ENCODE assay signal across 1 cellular context in genomic region chr20:63500902-63501817, GRCh38.
TF ChIP-seq lines count a peak whose summit lies in the region.

No MANE protein-coding gene starts in this region.

TF ChIP-seq in H1, 55 proteins besides CTCF, POLR2A, EP300 and RAD21:
- no peak for TF ChIP-seq POU5F1 (IDR thresholded peaks at IDR 0.05; ENCODE audit: low read depth, low read length)
- 0 out of 4 replicates have a peak, but pooled peaks of 1 of the 2 experiments have one; percentile 41 for TF ChIP-seq HDAC2 (IDR thresholded peaks at IDR 0.05; ENCODE audit: borderline replicate concordance in 1 of 2, low read depth in 2 of 2, low read length in 2 of 2)
TF ChIP-seq in H1: peak in this region for 1.
